Comparison of ENCODE assay signal across 1 cellular context in genomic region chr7:134712196-134712595, GRCh38.
TF ChIP-seq lines count a peak whose summit lies in the region.

No MANE protein-coding gene starts in this region.

TF ChIP-seq in SK-N-SH, 30 proteins besides CTCF, POLR2A, EP300 and RAD21 (continued from another document):
- TF ChIP-seq REST (IDR thresholded peaks at IDR 0.05; ENCODE audit: low read depth, low read length), result no peak
